In the genomic region with DNA sequence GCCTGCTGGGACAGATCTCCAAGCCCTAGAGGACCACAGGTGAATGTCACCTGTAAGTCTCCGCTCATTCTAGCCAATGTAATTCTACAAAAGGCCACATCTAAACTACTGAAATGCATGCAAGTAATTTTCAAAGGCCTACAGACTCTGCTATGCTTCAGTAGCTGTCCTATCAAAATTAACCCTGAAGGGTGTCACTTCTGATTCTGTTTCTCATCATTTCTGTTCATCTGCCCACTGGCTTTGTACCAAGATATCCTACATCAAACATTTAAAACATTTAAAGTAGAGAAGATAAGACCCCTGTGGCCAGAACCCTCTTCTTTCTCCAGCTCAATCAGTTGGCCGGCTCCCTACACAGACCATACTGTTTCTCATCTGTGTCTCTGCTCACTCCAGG, we compare ENCODE assay signal across 1 cellular context.
TF ChIP-seq lines count a peak whose summit lies in the region.

No MANE protein-coding gene starts in this region.

TF ChIP-seq in GM23338, 12 proteins besides CTCF, POLR2A, EP300 and RAD21:
- no peak for TF ChIP-seq EZH2 (IDR thresholded peaks at IDR 0.05; ENCODE audit: low read depth, unreplicated experiment)
- TF ChIP-seq NANOG (IDR thresholded peaks at IDR 0.05; ENCODE audit: borderline replicate concordance): no peak
- no peak for TF ChIP-seq REST (IDR thresholded peaks at IDR 0.05; ENCODE audit: unreplicated experiment)
- TF ChIP-seq STAT1 (IDR thresholded peaks at IDR 0.05; ENCODE audit: unreplicated experiment): no peak
- no peak for TF ChIP-seq ZNF462 (CRISPR knock-in tag; IDR thresholded peaks at IDR 0.05)
- no peak for TF ChIP-seq CREB1 (CRISPR knock-in tag; IDR thresholded peaks at IDR 0.05; ENCODE audit: low read depth)
- TF ChIP-seq ZNF114 (CRISPR knock-in tag; IDR thresholded peaks at IDR 0.05): no peak
- TF ChIP-seq EZH2phosphoT487 (IDR thresholded peaks at IDR 0.05; ENCODE audit: unreplicated experiment): no peak
- TF ChIP-seq JUNB (IDR thresholded peaks at IDR 0.05; ENCODE audit: unreplicated experiment): no peak
- TF ChIP-seq ETS1 (IDR thresholded peaks at IDR 0.05): no peak
- TF ChIP-seq ZNF331 (CRISPR knock-in tag; IDR thresholded peaks at IDR 0.05; ENCODE audit: low read depth): no peak
- no peak for TF ChIP-seq POLR2AphosphoS5 (IDR thresholded peaks at IDR 0.05; ENCODE audit: low read depth)
TF ChIP-seq in GM23338: peak in this region for 0.
